ENCODE assay signal across 12 cellular contexts in genomic region chr1:63073530-63074306, GRCh38.
A peak's percentile ranks its signal among the peaks of the same experiment; 100 is the strongest.
DNase-seq lines count a peak whose midpoint lies in the region; ATAC-seq and TF ChIP-seq lines count a peak whose summit lies in the region.
"Had no signal": no experiment of that assay in that cellular context is flagged by ENCODE, and none has a peak within 500 bp of the region (broad histone marks: within the 10 kb centered on the region; RNA-seq: fewer than 3 reads in every experiment).

No MANE protein-coding gene starts in this region.

- H3K27ac ChIP-seq in C4-2B (no peak overlapping the region), ascending aorta (no peak overlapping the region)
- H3K27ac ChIP-seq: WERI-Rb-1 had no signal

- H3K27me3 ChIP-seq in ascending aorta: no peaks in the 10 kb centered on the region

- DNase-seq in NCI-H146 (lab: John Stamatoyannopoulos, UW): peak; percentile 66
- peak; percentile 1 to 20 for DNase-seq in foreskin fibroblast
- DNase-seq in nephron progenitor cell: no peak
- no peak for DNase-seq in ascending aorta (ENCODE audit: low spot score in 2 of 2)
- no peak for DNase-seq in activated T-cell treated with anti-CD3 and anti-CD28 coated beads, Interleukin-2, amount 50 U/mL, for 48 hours
- no peak for DNase-seq in NCI-H128 (lab: John Stamatoyannopoulos, UW; ENCODE audit: unreplicated experiment)
- DNase-seq: NCI-H1694 treated with DMSO at 0.1 percent for 48 hours; stimulated activated naive CD8-positive, alpha-beta T cell treated with anti-CD3 and anti-CD28 coated beads, Interleukin-15, amount 100 ng/mL, for 72 hours; WERI-Rb-1 had no signal

- TF ChIP-seq CTCF in C4-2B (conservative IDR thresholded peaks at IDR 0.05): peak; percentile 18
- TF ChIP-seq CTCF in foreskin fibroblast (IDR thresholded peaks at IDR 0.05; ENCODE audit: low read depth, low read length): no peak
- TF ChIP-seq CTCF in nephron progenitor cell (IDR thresholded peaks at IDR 0.05): no peak
- no peak for TF ChIP-seq CTCF in ascending aorta (IDR thresholded peaks at IDR 0.05)

- H3K4me3 ChIP-seq in foreskin fibroblast (ENCODE audit: low read depth in 1 of 2, low read length in 2 of 2) (no peak overlapping the region), ascending aorta (no peak overlapping the region)

- peaks cover 0 to 5% of the 10 kb centered on the region in 2 donors for H3K9me3 ChIP-seq in ascending aorta

- H3K36me3 Mint-ChIP-seq in nephron progenitor cell (ENCODE audit: low read depth): no peaks in the 10 kb centered on the region

- H3K9me3 Mint-ChIP-seq in nephron progenitor cell: peaks cover 5% of the 10 kb centered on the region
- H3K9me3 Mint-ChIP-seq: central memory CD8-positive, alpha-beta T cell had no signal

- H3K4me3 Mint-ChIP-seq in nephron progenitor cell: peak overlapping the region; percentile 41
- H3K4me3 Mint-ChIP-seq: central memory CD8-positive, alpha-beta T cell had no signal

- H3K27ac Mint-ChIP-seq in nephron progenitor cell: no peak overlapping the region
- H3K27ac Mint-ChIP-seq: stimulated activated naive CD8-positive, alpha-beta T cell treated with anti-CD3 and anti-CD28 coated beads, Interleukin-15, amount 100 ng/mL, for 72 hours had no signal

- ATAC-seq in GM18858 (IDR thresholded peaks at IDR 0.05; ENCODE audit: unreplicated experiment): no peak
- ATAC-seq: stimulated activated naive CD8-positive, alpha-beta T cell treated with anti-CD3 and anti-CD28 coated beads, Interleukin-15, amount 100 ng/mL, for 72 hours had no signal

- intact Hi-C loops in ascending aorta (cut with DNase I): no loop called here

- peaks cover 27% of the 10 kb centered on the region for H3K27me3 Mint-ChIP-seq in nephron progenitor cell (ENCODE audit: low read depth, poor library complexity)

- H3K36me3 ChIP-seq in ascending aorta: no peaks in the 10 kb centered on the region
- H3K36me3 ChIP-seq: WERI-Rb-1 had no signal

- H3K4me1 Mint-ChIP-seq in nephron progenitor cell: peaks cover 9% of the 10 kb centered on the region
- H3K4me1 Mint-ChIP-seq: central memory CD8-positive, alpha-beta T cell; stimulated activated naive CD8-positive, alpha-beta T cell treated with anti-CD3 and anti-CD28 coated beads, Interleukin-15, amount 100 ng/mL, for 72 hours had no signal

- H3K4me1 ChIP-seq in ascending aorta: no peaks in the 10 kb centered on the region

Comparison
In these comparisons a context has a peak if more than half of its experiments do, and no peak if none do; other contexts are left out.
1. DNase-seq: peak in NCI-H146 (single experiment) and foreskin fibroblast (2 of 2); none in nephron progenitor cell (single experiment), ascending aorta (0 of 2), activated T-cell treated with anti-CD3 and anti-CD28 coated beads, Interleukin-2, amount 50 U/mL, for 48 hours (0 of 2) and NCI-H128 (single experiment).